In the genomic region with DNA sequence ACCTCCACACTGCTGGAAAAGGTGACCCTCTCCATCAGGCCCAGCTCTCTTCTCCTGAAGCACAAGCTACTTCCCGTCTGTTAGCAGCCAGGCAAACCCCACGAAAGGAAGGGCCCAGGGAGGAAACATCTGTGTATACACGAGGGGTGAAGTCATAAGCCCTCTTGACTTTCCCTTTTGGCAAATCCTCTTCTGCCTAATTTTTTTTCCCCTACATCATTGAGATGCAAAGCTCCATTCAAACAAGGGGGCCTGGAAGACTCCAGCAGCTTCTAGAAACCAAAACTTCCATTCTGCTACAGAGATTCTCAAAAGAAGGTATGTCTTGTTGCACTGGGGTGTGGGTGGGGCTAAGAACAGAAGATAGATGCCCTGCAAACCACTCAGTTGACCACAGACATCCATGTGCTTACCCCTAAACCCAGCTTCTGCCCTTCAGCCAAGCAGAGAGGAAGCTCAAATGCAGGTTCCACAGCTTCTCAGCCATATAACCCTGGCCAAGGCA, we compare ENCODE assay signal across 9 cellular contexts.
A peak's percentile ranks its signal among the peaks of the same experiment; 100 is the strongest.
DNase-seq lines count a peak whose midpoint lies in the region; ATAC-seq and FAIRE-seq lines count a peak whose summit lies in the region.
"Had no signal": no experiment of that assay in that cellular context is flagged by ENCODE, and none has a peak within 500 bp of the region (broad histone marks: within the 10 kb centered on the region; RNA-seq: fewer than 3 reads in every experiment).

No MANE protein-coding gene starts in this region.

- H3K27me3 Mint-ChIP-seq in activated CD8-positive, alpha-beta T cell treated with anti-CD3 and anti-CD28 coated beads, Interleukin-2, amount 10 ng/mL, durations not matched to agents 7 days and 5 days (ENCODE audit: low read depth): no peaks in the 10 kb centered on the region

- ATAC-seq in HG02852 (IDR thresholded peaks at IDR 0.05; ENCODE audit: unreplicated experiment) (peak; percentile 40), HG03139 (IDR thresholded peaks at IDR 0.05; ENCODE audit: unreplicated experiment) (no peak), GM19397 (IDR thresholded peaks at IDR 0.05; ENCODE audit: unreplicated experiment) (no peak)
- no peak for ATAC-seq in activated CD8-positive, alpha-beta T cell treated with anti-CD3 and anti-CD28 coated beads, Interleukin-2, amount 10 ng/mL, durations not matched to agents 7 days and 5 days
- ATAC-seq: body of pancreas had no signal

- no peak overlapping the region for H3K27ac Mint-ChIP-seq in activated CD8-positive, alpha-beta T cell treated with anti-CD3 and anti-CD28 coated beads, Interleukin-2, amount 10 ng/mL, durations not matched to agents 7 days and 5 days

- H3K9me3 Mint-ChIP-seq in activated CD8-positive, alpha-beta T cell treated with anti-CD3 and anti-CD28 coated beads, Interleukin-2, amount 10 ng/mL, durations not matched to agents 7 days and 5 days (ENCODE audit: insufficient read depth): no peaks in the 10 kb centered on the region

- peaks cover 22% of the 10 kb centered on the region for H3K4me1 Mint-ChIP-seq in activated CD8-positive, alpha-beta T cell treated with anti-CD3 and anti-CD28 coated beads, Interleukin-2, amount 10 ng/mL, durations not matched to agents 7 days and 5 days (ENCODE audit: low read depth)

- DNase-seq in GM18507 (ENCODE audit: extremely low spot score, insufficient read length, low read depth) (no peak), pons (ENCODE audit: low spot score) (peak; percentile 79), NCI-H1105 treated with DMSO at 0.1 percent for 48 hours (lab: John Stamatoyannopoulos, UW) (no peak), HuH-7.5 (ENCODE audit: low spot score) (no peak)
- peak; percentile 31 for DNase-seq in activated CD8-positive, alpha-beta T cell treated with anti-CD3 and anti-CD28 coated beads, Interleukin-2, amount 10 ng/mL, durations not matched to agents 7 days and 5 days

- H3K36me3 Mint-ChIP-seq in activated CD8-positive, alpha-beta T cell treated with anti-CD3 and anti-CD28 coated beads, Interleukin-2, amount 10 ng/mL, durations not matched to agents 7 days and 5 days (ENCODE audit: low read depth): no peaks in the 10 kb centered on the region

- CTCF ChIA-PET in activated CD8-positive, alpha-beta T cell treated with anti-CD3 and anti-CD28 coated beads, Interleukin-2, amount 10 ng/mL, durations not matched to agents 7 days and 5 days (lab: Charles Lee): interaction anchor here (1.4 kb wide), 1 partner anchor 176 kb away, joined by 4 read pairs; no protein-coding TSS in a partner anchor

- FAIRE-seq in GM18507 (lab: Jason Lieb, UNC): peak; percentile 92

- POLR2A ChIA-PET in activated CD8-positive, alpha-beta T cell treated with anti-CD3 and anti-CD28 coated beads, Interleukin-2, amount 10 ng/mL, durations not matched to agents 7 days and 5 days (lab: Charles Lee): no interaction called here

- no peak overlapping the region for H3K4me3 Mint-ChIP-seq in activated CD8-positive, alpha-beta T cell treated with anti-CD3 and anti-CD28 coated beads, Interleukin-2, amount 10 ng/mL, durations not matched to agents 7 days and 5 days

Comparison
In these comparisons a context has a peak if more than half of its experiments do, and no peak if none do; other contexts are left out.
1. DNase-seq: peak in activated CD8-positive, alpha-beta T cell treated with anti-CD3 and anti-CD28 coated beads, Interleukin-2, amount 10 ng/mL, durations not matched to agents 7 days and 5 days (single experiment) and pons (single experiment); none in GM18507 (single experiment), NCI-H1105 treated with DMSO at 0.1 percent for 48 hours (single experiment) and HuH-7.5 (single experiment).